Comparison of ENCODE assay signal across 27 cellular contexts in genomic region chr1:88812366-88812765, GRCh38.
DNase-seq lines count a peak whose midpoint lies in the region; ATAC-seq, FAIRE-seq and TF ChIP-seq lines count a peak whose summit lies in the region.
"Had no signal": no experiment of that assay in that cellular context is flagged by ENCODE, and none has a peak within 500 bp of the region (broad histone marks: within the 10 kb centered on the region; RNA-seq: fewer than 3 reads in every experiment).

No MANE protein-coding gene starts in this region.

- no peaks in the 10 kb centered on the region for H3K4me1 Mint-ChIP-seq in activated T-cell treated with anti-CD3 and anti-CD28 coated beads, Interleukin-2, amount 50 U/mL, for 72 hours (ENCODE audit: low read depth)
- no peaks in the 10 kb centered on the region for H3K4me1 Mint-ChIP-seq in HFFc6 (ENCODE audit: low read depth)
- H3K4me1 Mint-ChIP-seq: CD14-positive monocyte; CD8-positive, alpha-beta memory T cell; GM23338; H9 had no signal

- TF ChIP-seq CTCF in K562 (IDR thresholded peaks at IDR 0.05 in 2 of 3, conservative IDR thresholded peaks at IDR 0.05 in 1 of 3; ENCODE audit: insufficient read depth in 2 of 3, low read depth in 1 of 3, low read length in 3 of 3), result no peak
- no peak for TF ChIP-seq CTCF in HFFc6 (IDR thresholded peaks at IDR 0.05)
- TF ChIP-seq CTCF in PC-3 (conservative IDR thresholded peaks at IDR 0.05; ENCODE audit: low read depth, low read length), result no peak
- TF ChIP-seq CTCF in ovary (IDR thresholded peaks at IDR 0.05), result no peak

- H3K4me1 ChIP-seq in K562 (replicated peaks in 1 of 2; ENCODE audit: control insufficient read depth in 2 of 2, insufficient read depth in 2 of 2, low read length in 2 of 2), result no peaks in the 10 kb centered on the region
- H3K4me1 ChIP-seq in PC-3 (ENCODE audit: insufficient read depth, low read length), result no peaks in the 10 kb centered on the region
- no peaks in the 10 kb centered on the region for H3K4me1 ChIP-seq in ovary (ENCODE audit: insufficient read depth)
- H3K4me1 ChIP-seq: A549, BE2C had no signal

- H2AFZ ChIP-seq in K562 (ENCODE audit: low read depth, low read length), result no peak overlapping the region
- no peak overlapping the region for H2AFZ ChIP-seq in PC-3 (ENCODE audit: low read length)
- H2AFZ ChIP-seq: GM23338 had no signal

- H4K20me1 ChIP-seq in K562 (replicated peaks; ENCODE audit: control insufficient read depth, insufficient read depth, low read length) (no peaks in the 10 kb centered on the region), PC-3 (ENCODE audit: low read length) (no peaks in the 10 kb centered on the region)

- no peaks in the 10 kb centered on the region for H3K9me3 ChIP-seq in K562 (replicated peaks; ENCODE audit: control insufficient read depth, insufficient read depth, low read depth, low read length)
- no peaks in the 10 kb centered on the region for H3K9me3 ChIP-seq in PC-3 (ENCODE audit: low read length)
- H3K9me3 ChIP-seq in ovary, result no peaks in the 10 kb centered on the region
- H3K9me3 ChIP-seq: A549, BE2C had no signal

- TF ChIP-seq RAD21 in K562 (CRISPR knock-in tag; conservative IDR thresholded peaks at IDR 0.05 in 1 of 2, IDR thresholded peaks at IDR 0.05 in 1 of 2), result no peak

- intact Hi-C loops in K562 (cut with micrococcal nuclease) (no loop called here), PC-3 (cut with micrococcal nuclease) (no loop called here), ovary (cut with DNase I) (no loop called here)

- H3K79me2 ChIP-seq in K562 (ENCODE audit: control insufficient read depth, insufficient read depth, low read length) (no peaks in the 10 kb centered on the region), PC-3 (ENCODE audit: low read length) (no peaks in the 10 kb centered on the region)

- POLR2A ChIA-PET in K562 (lab: Yijun Ruan, JAX), result no interaction called here
- POLR2A ChIA-PET in PC-3 (lab: Charles Lee; ENCODE audit: unreplicated experiment), result no interaction called here

- no peak overlapping the region for H3K9ac ChIP-seq in K562 (ENCODE audit: insufficient read depth in 1 of 2, low read depth in 2 of 2, low read length in 2 of 2)
- H3K9ac ChIP-seq in PC-3 (ENCODE audit: low read length), result no peak overlapping the region
- H3K9ac ChIP-seq: BLaER1 treated with 17β-estradiol and CSF1 and Interleukin-3, amounts not matched to agents 10 nM and 100 nM had no signal

- no peaks in the 10 kb centered on the region for H3K9me3 Mint-ChIP-seq in activated T-cell treated with anti-CD3 and anti-CD28 coated beads, Interleukin-2, amount 50 U/mL, for 72 hours
- no peaks in the 10 kb centered on the region for H3K9me3 Mint-ChIP-seq in HFFc6
- H3K9me3 Mint-ChIP-seq: CD4-positive, alpha-beta T cell; CD8-positive, alpha-beta memory T cell; GM23338; H9 had no signal

- peaks cover 2 to 18% of the 10 kb centered on the region in 2 donors for H3K36me3 Mint-ChIP-seq in activated T-cell treated with anti-CD3 and anti-CD28 coated beads, Interleukin-2, amount 50 U/mL, for 72 hours (ENCODE audit: insufficient read depth in 2 of 2)
- peaks cover 12% of the 10 kb centered on the region; the same call in 1 of the 2 replicates for H3K36me3 Mint-ChIP-seq in HFFc6 (ENCODE audit: low read depth)

- H3K36me3 ChIP-seq in K562 (ENCODE audit: control insufficient read depth, insufficient read depth, low read length) (peaks cover 51% of the 10 kb centered on the region; the same call in 2 of the 3 replicates), PC-3 (ENCODE audit: low read depth, low read length) (peaks cover 12% of the 10 kb centered on the region), ovary (no peaks in the 10 kb centered on the region)
- H3K36me3 ChIP-seq: BE2C had no signal

- no peak overlapping the region for H3K4me2 ChIP-seq in K562 (ENCODE audit: insufficient read depth, low read length)
- no peak overlapping the region for H3K4me2 ChIP-seq in PC-3 (ENCODE audit: low read length)
- H3K4me2 ChIP-seq: A549; BLaER1 treated with 17β-estradiol and CSF1 and Interleukin-3, amounts not matched to agents 10 nM and 100 nM; GM23338 had no signal

- no TSS peak for BruUV-seq in K562 (replicated peaks; lab: Mats Ljungman, UMichigan)
- BruUV-seq in PC-3 (replicated peaks; lab: Mats Ljungman, UMichigan), result no TSS peak

- no peak overlapping the region for H3K27ac ChIP-seq in K562 (ENCODE audit: extremely low read depth, low read depth, low read length)
- no peak overlapping the region for H3K27ac ChIP-seq in PC-3 (ENCODE audit: low read length)
- no peak overlapping the region for H3K27ac ChIP-seq in ovary
- H3K27ac ChIP-seq: A549; BLaER1 treated with 17β-estradiol and CSF1 and Interleukin-3, amounts not matched to agents 10 nM and 100 nM had no signal

- no peaks in the 10 kb centered on the region for H3K9me2 ChIP-seq in PC-3 (replicated peaks; ENCODE audit: low read length)

- no peak for DNase-seq in activated T-cell treated with anti-CD3 and anti-CD28 coated beads, Interleukin-2, amount 50 U/mL, for 72 hours
- DNase-seq in activated T-cell treated with anti-CD3 and anti-CD28 coated beads for 4 hours (no peak), GM12892 (ENCODE audit: insufficient read length) (no peak), LHCN-M2 (ENCODE audit: low read depth) (peak; percentile 22), K562 (ENCODE audit: extremely low read depth in 1 of 4, low spot score in 3 of 4) (no peak), HFFc6 (no peak), PC-3 (no peak), ovary (no peak)
- DNase-seq: 8988T; ACHN; AML-193; BE2C; CD4-positive, alpha-beta T cell; CD8-positive, alpha-beta memory T cell; DMS 273 treated with DMSO at 0.1 percent for 48 hours; DMS79; EL; GDM1; H9 had no signal

- no peak for TF ChIP-seq POLR2A in GM12892 (IDR thresholded peaks at IDR 0.05; ENCODE audit: low read depth, low read length)
- no peak for TF ChIP-seq POLR2A in K562 (conservative IDR thresholded peaks at IDR 0.05)
- TF ChIP-seq POLR2A in ovary (IDR thresholded peaks at IDR 0.05), result no peak

- in situ Hi-C loops in K562 (cut with MboI), result no loop called here

- FAIRE-seq in GM12892 (lab: Jason Lieb, UNC) (peak; percentile 14), K562 (lab: Jason Lieb, UNC) (peak; percentile 19)
- FAIRE-seq: A549, D721Med, GM19239 had no signal

- ATAC-seq in activated T-cell treated with anti-CD3 and anti-CD28 coated beads, Interleukin-2, amount 50 U/mL, for 72 hours (replicated peaks in 1 of 2), result no peak
- ATAC-seq in K562, result no peak
- ATAC-seq in PC-3, result no peak
- ATAC-seq: A549, GM12878, GM23338, HCT116 had no signal

- no peaks in the 10 kb centered on the region for H3K27me3 Mint-ChIP-seq in activated T-cell treated with anti-CD3 and anti-CD28 coated beads, Interleukin-2, amount 50 U/mL, for 72 hours (ENCODE audit: low read depth)
- no peaks in the 10 kb centered on the region for H3K27me3 Mint-ChIP-seq in HFFc6 (ENCODE audit: insufficient read depth)
- H3K27me3 Mint-ChIP-seq: CD4-positive, alpha-beta T cell; CD8-positive, alpha-beta memory T cell had no signal

- no peak overlapping the region for H3K4me3 Mint-ChIP-seq in activated T-cell treated with anti-CD3 and anti-CD28 coated beads, Interleukin-2, amount 50 U/mL, for 72 hours
- no peak overlapping the region for H3K4me3 Mint-ChIP-seq in HFFc6
- H3K4me3 Mint-ChIP-seq: CD14-positive monocyte; CD4-positive, alpha-beta T cell; CD8-positive, alpha-beta memory T cell; GM23338; H9 had no signal

- TF ChIP-seq EP300 in K562 (IDR thresholded peaks at IDR 0.05; ENCODE audit: low read length), result no peak
- TF ChIP-seq EP300 in ovary (IDR thresholded peaks at IDR 0.05), result no peak

- CTCF ChIA-PET in K562 (lab: Yijun Ruan, JAX; ENCODE audit: low intra/inter-chr PET ratio) (no interaction called here), PC-3 (lab: Charles Lee) (no interaction called here)

- no peaks in the 10 kb centered on the region for H3F3A ChIP-seq in PC-3 (ENCODE audit: low read length, unreplicated experiment)

- H3K9me1 ChIP-seq in K562 (ENCODE audit: control insufficient read depth, insufficient read depth, low read length), result no peaks in the 10 kb centered on the region

- H3K27me3 ChIP-seq in K562 (ENCODE audit: control insufficient read depth in 2 of 2, insufficient read depth in 2 of 2, low read length in 2 of 2) (no peaks in the 10 kb centered on the region), PC-3 (ENCODE audit: low read length) (no peaks in the 10 kb centered on the region), ovary (no peaks in the 10 kb centered on the region)
- H3K27me3 ChIP-seq: BE2C; BLaER1 treated with 17β-estradiol and CSF1 and Interleukin-3, amounts not matched to agents 10 nM and 100 nM had no signal

- peak overlapping the region; percentile 42 for H3K27ac Mint-ChIP-seq in activated T-cell treated with anti-CD3 and anti-CD28 coated beads, Interleukin-2, amount 50 U/mL, for 72 hours
- H3K27ac Mint-ChIP-seq in HFFc6, result no peak overlapping the region
- H3K27ac Mint-ChIP-seq: CD4-positive, alpha-beta T cell; GM23338 had no signal

- H3K4me3 ChIP-seq in K562, result no peak overlapping the region
- no peak overlapping the region for H3K4me3 ChIP-seq in PC-3 (ENCODE audit: low read length)
- no peak overlapping the region for H3K4me3 ChIP-seq in ovary
- H3K4me3 ChIP-seq: A549; BLaER1 treated with 17β-estradiol and CSF1 and Interleukin-3, amounts not matched to agents 10 nM and 100 nM; GM12878; GM23338 had no signal

TF ChIP-seq in K562, 482 proteins besides CTCF, POLR2A, EP300 and RAD21 (continues in another document):
- TF ChIP-seq MCM7 (IDR thresholded peaks at IDR 0.05) (no peak), RFX5 (IDR thresholded peaks at IDR 0.05; ENCODE audit: low read depth, low read length) (no peak), GATAD2A (IDR thresholded peaks at IDR 0.05) (no peak), LCOR (CRISPR knock-in tag; IDR thresholded peaks at IDR 0.05) (no peak), BRD4 (IDR thresholded peaks at IDR 0.05) (no peak), ERF (CRISPR knock-in tag; IDR thresholded peaks at IDR 0.05) (no peak), ZNF354B (CRISPR knock-in tag; IDR thresholded peaks at IDR 0.05) (no peak), HDAC2 (IDR thresholded peaks at IDR 0.05) (no peak), EWSR1 (IDR thresholded peaks at IDR 0.05; ENCODE audit: borderline replicate concordance, low read depth, partially characterized antibody) (no peak), PTTG1 (tag; IDR thresholded peaks at IDR 0.05; ENCODE audit: low read depth) (no peak), ZNF124 (CRISPR knock-in tag; IDR thresholded peaks at IDR 0.05) (no peak), GATAD2B (IDR thresholded peaks at IDR 0.05; ENCODE audit: borderline replicate concordance) (no peak), PTRF (tag; IDR thresholded peaks at IDR 0.05) (no peak)
- TF ChIP-seq, protein P1, sequence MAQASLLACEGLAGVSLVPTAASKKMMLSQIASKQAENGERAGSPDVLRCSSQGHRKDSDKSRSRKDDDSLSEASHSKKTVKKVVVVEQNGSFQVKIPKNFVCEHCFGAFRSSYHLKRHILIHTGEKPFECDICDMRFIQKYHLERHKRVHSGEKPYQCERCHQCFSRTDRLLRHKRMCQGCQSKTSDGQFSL (CRISPR knock-in tag; IDR thresholded peaks at IDR 0.05), result no peak
- TF ChIP-seq, protein P1 (tag; IDR thresholded peaks at IDR 0.05), result no peak
